In genomic region chr19:48636859-48637448, GRCh38 we compare ENCODE assay signal across 1 cellular context.
TF ChIP-seq lines count a peak whose summit lies in the region.

DBP (minus strand) TSS chr19:48637379; CDS start chr19:48636994, 385 bp downstream.

TF ChIP-seq in HepG2, 621 proteins besides CTCF, POLR2A, EP300 and RAD21 (continued from another document and continues in another):
- no peak for TF ChIP-seq ZNF260 (CRISPR knock-in tag; IDR thresholded peaks at IDR 0.05; ENCODE audit: borderline replicate concordance, low read depth)
- 0 out of 2 replicates have a peak, but pooled peaks have one; percentile 5 for TF ChIP-seq TOE1 (CRISPR knock-in tag; IDR thresholded peaks at IDR 0.05)
- no peak; the same call in 1 of the 2 replicates for TF ChIP-seq ZNF235 (CRISPR knock-in tag; IDR thresholded peaks at IDR 0.05; ENCODE audit: borderline replicate concordance)
- TF ChIP-seq, protein P1, sequence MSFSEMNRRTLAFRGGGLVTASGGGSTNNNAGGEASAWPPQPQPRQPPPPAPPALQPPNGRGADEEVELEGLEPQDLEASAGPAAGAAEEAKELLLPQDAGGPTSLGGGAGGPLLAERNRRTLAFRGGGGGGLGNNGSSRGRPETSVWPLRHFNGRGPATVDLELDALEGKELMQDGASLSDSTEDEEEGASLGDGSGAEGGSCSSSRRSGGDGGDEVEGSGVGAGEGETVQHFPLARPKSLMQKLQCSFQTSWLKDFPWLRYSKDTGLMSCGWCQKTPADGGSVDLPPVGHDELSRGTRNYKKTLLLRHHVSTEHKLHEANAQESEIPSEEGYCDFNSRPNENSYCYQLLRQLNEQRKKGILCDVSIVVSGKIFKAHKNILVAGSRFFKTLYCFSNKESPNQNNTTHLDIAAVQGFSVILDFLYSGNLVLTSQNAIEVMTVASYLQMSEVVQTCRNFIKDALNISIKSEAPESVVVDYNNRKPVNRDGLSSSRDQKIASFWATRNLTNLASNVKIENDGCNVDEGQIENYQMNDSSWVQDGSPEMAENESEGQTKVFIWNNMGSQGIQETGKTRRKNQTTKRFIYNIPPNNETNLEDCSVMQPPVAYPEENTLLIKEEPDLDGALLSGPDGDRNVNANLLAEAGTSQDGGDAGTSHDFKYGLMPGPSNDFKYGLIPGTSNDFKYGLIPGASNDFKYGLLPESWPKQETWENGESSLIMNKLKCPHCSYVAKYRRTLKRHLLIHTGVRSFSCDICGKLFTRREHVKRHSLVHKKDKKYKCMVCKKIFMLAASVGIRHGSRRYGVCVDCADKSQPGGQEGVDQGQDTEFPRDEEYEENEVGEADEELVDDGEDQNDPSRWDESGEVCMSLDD (CRISPR knock-in tag; IDR thresholded peaks at IDR 0.05; ENCODE audit: borderline replicate concordance): no peak
- TF ChIP-seq NRL (CRISPR knock-in tag; IDR thresholded peaks at IDR 0.05; ENCODE audit: borderline replicate concordance): peak; percentile 5; the same call in 1 of the 2 replicates
- TF ChIP-seq YEATS4 (CRISPR knock-in tag; IDR thresholded peaks at IDR 0.05; ENCODE audit: borderline replicate concordance): 0 out of 2 replicates have a peak, but pooled peaks have one; percentile 3
- TF ChIP-seq JARID2 (CRISPR knock-in tag; IDR thresholded peaks at IDR 0.05; ENCODE audit: insufficient replicate concordance): no peak
- no peak for TF ChIP-seq POLR2AphosphoS2 (IDR thresholded peaks at IDR 0.05; ENCODE audit: low read depth, low read length)
- TF ChIP-seq HOXD1 (CRISPR knock-in tag; IDR thresholded peaks at IDR 0.05): no peak; the same call in 1 of the 2 replicates
- no peak for TF ChIP-seq TCF7 (IDR thresholded peaks at IDR 0.05; ENCODE audit: low read depth)
- TF ChIP-seq ZNF83 (CRISPR knock-in tag; IDR thresholded peaks at IDR 0.05; ENCODE audit: borderline replicate concordance): 0 out of 2 replicates have a peak, but pooled peaks have one; percentile 2
- TF ChIP-seq PHF5A (CRISPR knock-in tag; IDR thresholded peaks at IDR 0.05; ENCODE audit: low read depth, unreplicated experiment): no peak
- no peak for TF ChIP-seq HNRNPL (IDR thresholded peaks at IDR 0.05; ENCODE audit: low read depth, low read length)
- no peak for TF ChIP-seq ZFP36 (IDR thresholded peaks at IDR 0.05; ENCODE audit: borderline replicate concordance, low read depth, low read length, partially characterized antibody)
- TF ChIP-seq ZBTB38 (CRISPR knock-in tag; IDR thresholded peaks at IDR 0.05): 0 out of 2 replicates have a peak, but pooled peaks have one; percentile 2
- TF ChIP-seq KLF15 (CRISPR knock-in tag; IDR thresholded peaks at IDR 0.05; ENCODE audit: borderline replicate concordance): no peak
- TF ChIP-seq, protein P2, sequence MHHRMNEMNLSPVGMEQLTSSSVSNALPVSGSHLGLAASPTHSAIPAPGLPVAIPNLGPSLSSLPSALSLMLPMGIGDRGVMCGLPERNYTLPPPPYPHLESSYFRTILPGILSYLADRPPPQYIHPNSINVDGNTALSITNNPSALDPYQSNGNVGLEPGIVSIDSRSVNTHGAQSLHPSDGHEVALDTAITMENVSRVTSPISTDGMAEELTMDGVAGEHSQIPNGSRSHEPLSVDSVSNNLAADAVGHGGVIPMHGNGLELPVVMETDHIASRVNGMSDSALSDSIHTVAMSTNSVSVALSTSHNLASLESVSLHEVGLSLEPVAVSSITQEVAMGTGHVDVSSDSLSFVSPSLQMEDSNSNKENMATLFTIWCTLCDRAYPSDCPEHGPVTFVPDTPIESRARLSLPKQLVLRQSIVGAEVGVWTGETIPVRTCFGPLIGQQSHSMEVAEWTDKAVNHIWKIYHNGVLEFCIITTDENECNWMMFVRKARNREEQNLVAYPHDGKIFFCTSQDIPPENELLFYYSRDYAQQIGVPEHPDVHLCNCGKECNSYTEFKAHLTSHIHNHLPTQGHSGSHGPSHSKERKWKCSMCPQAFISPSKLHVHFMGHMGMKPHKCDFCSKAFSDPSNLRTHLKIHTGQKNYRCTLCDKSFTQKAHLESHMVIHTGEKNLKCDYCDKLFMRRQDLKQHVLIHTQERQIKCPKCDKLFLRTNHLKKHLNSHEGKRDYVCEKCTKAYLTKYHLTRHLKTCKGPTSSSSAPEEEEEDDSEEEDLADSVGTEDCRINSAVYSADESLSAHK (CRISPR knock-in tag; IDR thresholded peaks at IDR 0.05; ENCODE audit: borderline replicate concordance): no peak
- no peak for TF ChIP-seq SP140L (CRISPR knock-in tag; IDR thresholded peaks at IDR 0.05; ENCODE audit: borderline replicate concordance)
- TF ChIP-seq DR1 (CRISPR knock-in tag; IDR thresholded peaks at IDR 0.05): no peak
- TF ChIP-seq HNRNPLL (IDR thresholded peaks at IDR 0.05; ENCODE audit: low read depth, low read length, poor library complexity, severe bottlenecking): peak; percentile 8
- no peak for TF ChIP-seq ZNF709 (CRISPR knock-in tag; IDR thresholded peaks at IDR 0.05)
- TF ChIP-seq, protein P3, sequence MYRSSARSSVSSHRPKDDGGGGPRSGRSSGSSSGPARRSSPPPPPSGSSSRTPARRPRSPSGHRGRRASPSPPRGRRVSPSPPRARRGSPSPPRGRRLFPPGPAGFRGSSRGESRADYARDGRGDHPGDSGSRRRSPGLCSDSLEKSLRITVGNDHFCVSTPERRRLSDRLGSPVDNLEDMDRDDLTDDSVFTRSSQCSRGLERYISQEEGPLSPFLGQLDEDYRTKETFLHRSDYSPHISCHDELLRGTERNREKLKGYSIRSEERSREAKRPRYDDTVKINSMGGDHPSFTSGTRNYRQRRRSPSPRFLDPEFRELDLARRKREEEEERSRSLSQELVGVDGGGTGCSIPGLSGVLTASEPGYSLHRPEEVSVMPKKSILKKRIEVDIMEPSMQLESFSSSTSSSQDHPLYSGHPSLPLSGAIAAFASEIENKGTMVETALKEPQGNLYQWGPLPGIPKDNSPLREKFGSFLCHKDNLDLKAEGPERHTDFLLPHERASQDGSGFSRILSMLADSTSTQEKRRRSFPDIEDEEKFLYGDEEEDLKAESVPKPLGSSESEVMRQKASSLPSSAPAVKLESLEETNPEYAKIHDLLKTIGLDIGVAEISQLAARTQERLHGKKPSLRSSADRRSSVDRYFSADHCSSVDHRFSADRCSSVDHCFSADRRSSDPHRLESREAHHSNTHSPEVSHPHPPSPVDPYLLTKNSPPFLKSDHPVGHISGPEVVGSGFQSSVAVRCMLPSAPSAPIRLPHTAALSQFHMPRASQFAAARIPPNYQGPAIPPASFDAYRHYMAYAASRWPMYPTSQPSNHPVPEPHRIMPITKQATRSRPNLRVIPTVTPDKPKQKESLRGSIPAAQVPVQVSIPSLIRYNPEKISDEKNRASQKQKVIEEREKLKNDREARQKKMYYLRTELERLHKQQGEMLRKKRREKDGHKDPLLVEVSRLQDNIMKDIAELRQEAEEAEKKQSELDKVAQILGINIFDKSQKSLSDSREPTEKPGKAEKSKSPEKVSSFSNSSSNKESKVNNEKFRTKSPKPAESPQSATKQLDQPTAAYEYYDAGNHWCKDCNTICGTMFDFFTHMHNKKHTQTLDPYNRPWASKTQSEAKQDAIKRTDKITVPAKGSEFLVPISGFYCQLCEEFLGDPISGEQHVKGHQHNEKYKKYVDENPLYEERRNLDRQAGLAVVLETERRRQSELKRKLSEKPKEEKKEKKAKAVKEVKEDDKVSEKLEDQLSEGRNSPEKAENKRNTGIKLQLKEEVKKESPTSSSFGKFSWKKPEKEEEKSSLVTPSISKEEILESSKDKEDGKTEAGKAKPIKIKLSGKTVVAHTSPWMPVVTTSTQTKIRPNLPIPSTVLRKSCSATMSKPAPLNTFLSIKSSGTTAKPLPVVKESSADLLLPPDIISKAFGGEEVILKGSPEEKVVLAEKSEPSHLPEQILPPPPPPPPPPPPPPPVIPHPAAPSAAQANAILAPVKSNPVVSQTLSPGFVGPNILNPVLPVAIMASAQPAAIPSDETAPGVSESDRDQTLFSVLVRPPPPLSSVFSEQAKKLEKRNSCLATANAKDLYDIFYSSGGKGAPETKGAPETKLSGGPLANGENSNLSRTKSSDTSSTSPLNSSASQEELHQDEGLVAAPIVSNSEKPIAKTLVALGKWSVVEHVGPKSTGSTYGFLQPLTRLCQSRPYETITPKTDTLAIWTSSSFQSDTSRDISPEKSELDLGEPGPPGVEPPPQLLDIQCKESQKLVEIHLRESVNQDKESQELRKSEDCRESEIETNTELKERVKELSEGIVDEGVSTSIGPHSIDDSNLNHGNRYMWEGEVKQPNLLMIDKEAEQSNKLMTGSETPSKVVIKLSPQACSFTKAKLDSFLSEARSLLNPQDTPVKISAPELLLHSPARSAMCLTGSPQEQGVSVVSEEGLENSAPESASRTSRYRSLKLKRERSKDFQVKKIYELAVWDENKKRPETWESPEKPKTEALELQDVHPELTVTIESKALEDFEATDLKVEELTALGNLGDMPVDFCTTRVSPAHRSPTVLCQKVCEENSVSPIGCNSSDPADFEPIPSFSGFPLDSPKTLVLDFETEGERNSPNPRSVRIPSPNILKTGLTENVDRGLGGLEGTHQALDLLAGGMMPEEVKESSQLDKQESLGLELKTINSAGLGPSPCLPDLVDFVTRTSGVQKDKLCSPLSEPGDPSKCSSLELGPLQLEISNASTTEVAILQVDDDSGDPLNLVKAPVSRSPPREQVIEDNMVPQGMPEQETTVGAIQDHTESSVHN (CRISPR knock-in tag; IDR thresholded peaks at IDR 0.05): 0 out of 2 replicates have a peak, but pooled peaks have one; percentile 38
- no peak for TF ChIP-seq RERE (CRISPR knock-in tag; IDR thresholded peaks at IDR 0.05; ENCODE audit: low read depth)
- TF ChIP-seq ZNF678 (CRISPR knock-in tag; IDR thresholded peaks at IDR 0.05): 0 out of 2 replicates have a peak, but pooled peaks have one; percentile 2
- TF ChIP-seq CHD2 (IDR thresholded peaks at IDR 0.05; ENCODE audit: low read depth, low read length): 0 out of 2 replicates have a peak, but pooled peaks have one; percentile 5
- no peak for TF ChIP-seq PHB2 (IDR thresholded peaks at IDR 0.05; ENCODE audit: partially characterized antibody)
- no peak for TF ChIP-seq SMYD3 (CRISPR knock-in tag; IDR thresholded peaks at IDR 0.05)
- TF ChIP-seq CSRNP1 (CRISPR knock-in tag; IDR thresholded peaks at IDR 0.05): no peak
- TF ChIP-seq PLRG1 (conservative IDR thresholded peaks at IDR 0.05): no peak
- TF ChIP-seq ZKSCAN5 (CRISPR knock-in tag; IDR thresholded peaks at IDR 0.05): 0 out of 2 replicates have a peak, but pooled peaks have one; percentile 15
